Comparison of ENCODE assay signal across 1 cellular context in the genomic region with DNA sequence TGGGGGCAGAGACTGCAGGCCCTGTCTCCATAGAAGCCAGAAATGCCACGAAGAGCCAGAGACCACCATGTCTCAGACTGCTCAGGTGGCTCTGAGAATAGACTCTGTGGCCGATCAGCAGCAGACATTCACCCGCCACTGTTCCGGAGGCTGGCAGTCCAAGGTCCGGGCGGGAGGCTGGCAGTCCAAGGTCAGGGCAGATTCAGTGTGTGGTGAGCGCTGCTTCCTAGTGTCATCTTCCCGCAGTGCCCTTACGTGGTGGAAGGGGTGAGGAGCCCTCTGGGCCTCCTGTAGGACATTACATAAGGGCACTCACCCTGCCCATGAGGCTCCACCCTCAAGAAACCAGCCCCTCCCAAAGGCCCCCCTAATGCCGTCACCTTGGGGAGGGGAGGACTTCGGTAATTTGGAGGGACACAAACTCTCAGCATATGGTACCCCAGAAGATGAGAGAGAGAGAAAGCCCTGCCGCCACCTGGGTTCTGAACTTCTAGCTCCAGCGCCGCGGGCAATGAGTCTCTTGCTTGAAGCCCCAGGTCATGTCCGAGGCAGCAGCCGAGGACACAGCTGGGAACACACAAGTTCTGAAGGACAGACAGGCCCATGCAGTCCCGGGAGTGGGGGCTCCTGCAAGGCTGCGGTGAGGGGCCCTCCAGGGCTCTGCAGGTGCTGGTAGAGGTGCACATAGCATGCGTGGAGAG.
TF ChIP-seq lines count a peak whose summit lies in the region.

No MANE protein-coding gene starts in this region.

TF ChIP-seq in HepG2, 621 proteins besides CTCF, POLR2A, EP300 and RAD21 (continued from another document and continues in another):
- TF ChIP-seq, protein P1, sequence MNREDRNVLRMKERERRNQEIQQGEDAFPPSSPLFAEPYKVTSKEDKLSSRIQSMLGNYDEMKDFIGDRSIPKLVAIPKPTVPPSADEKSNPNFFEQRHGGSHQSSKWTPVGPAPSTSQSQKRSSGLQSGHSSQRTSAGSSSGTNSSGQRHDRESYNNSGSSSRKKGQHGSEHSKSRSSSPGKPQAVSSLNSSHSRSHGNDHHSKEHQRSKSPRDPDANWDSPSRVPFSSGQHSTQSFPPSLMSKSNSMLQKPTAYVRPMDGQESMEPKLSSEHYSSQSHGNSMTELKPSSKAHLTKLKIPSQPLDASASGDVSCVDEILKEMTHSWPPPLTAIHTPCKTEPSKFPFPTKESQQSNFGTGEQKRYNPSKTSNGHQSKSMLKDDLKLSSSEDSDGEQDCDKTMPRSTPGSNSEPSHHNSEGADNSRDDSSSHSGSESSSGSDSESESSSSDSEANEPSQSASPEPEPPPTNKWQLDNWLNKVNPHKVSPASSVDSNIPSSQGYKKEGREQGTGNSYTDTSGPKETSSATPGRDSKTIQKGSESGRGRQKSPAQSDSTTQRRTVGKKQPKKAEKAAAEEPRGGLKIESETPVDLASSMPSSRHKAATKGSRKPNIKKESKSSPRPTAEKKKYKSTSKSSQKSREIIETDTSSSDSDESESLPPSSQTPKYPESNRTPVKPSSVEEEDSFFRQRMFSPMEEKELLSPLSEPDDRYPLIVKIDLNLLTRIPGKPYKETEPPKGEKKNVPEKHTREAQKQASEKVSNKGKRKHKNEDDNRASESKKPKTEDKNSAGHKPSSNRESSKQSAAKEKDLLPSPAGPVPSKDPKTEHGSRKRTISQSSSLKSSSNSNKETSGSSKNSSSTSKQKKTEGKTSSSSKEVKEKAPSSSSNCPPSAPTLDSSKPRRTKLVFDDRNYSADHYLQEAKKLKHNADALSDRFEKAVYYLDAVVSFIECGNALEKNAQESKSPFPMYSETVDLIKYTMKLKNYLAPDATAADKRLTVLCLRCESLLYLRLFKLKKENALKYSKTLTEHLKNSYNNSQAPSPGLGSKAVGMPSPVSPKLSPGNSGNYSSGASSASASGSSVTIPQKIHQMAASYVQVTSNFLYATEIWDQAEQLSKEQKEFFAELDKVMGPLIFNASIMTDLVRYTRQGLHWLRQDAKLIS (CRISPR knock-in tag; IDR thresholded peaks at IDR 0.05), result no peak
- TF ChIP-seq ZNF761 (CRISPR knock-in tag; conservative IDR thresholded peaks at IDR 0.05) (no peak), STAG1 (CRISPR knock-in tag; IDR thresholded peaks at IDR 0.05) (peak; percentile 68), ZNF205 (CRISPR knock-in tag; IDR thresholded peaks at IDR 0.05) (peak; percentile 68; the same call in 1 of the 2 replicates), SSRP1 (CRISPR knock-in tag; IDR thresholded peaks at IDR 0.05) (0 out of 2 replicates have a peak, but pooled peaks have one; percentile 62), ZNF674 (CRISPR knock-in tag; IDR thresholded peaks at IDR 0.05; ENCODE audit: low read depth) (no peak), MIXL1 (CRISPR knock-in tag; IDR thresholded peaks at IDR 0.05) (peak; percentile 72), ZNF670 (CRISPR knock-in tag; IDR thresholded peaks at IDR 0.05; ENCODE audit: borderline replicate concordance) (no peak; the same call in 1 of the 2 replicates), ZNF790 (CRISPR knock-in tag; IDR thresholded peaks at IDR 0.05; ENCODE audit: borderline replicate concordance) (no peak), ZNF720 (CRISPR knock-in tag; IDR thresholded peaks at IDR 0.05) (no peak), PCBP1 (IDR thresholded peaks at IDR 0.05; ENCODE audit: borderline replicate concordance, low read depth, low read length) (no peak), ZFP37 (CRISPR knock-in tag; IDR thresholded peaks at IDR 0.05; ENCODE audit: borderline replicate concordance) (no peak), NFE2 (CRISPR knock-in tag; IDR thresholded peaks at IDR 0.05) (no peak), KLF6 (CRISPR knock-in tag; IDR thresholded peaks at IDR 0.05) (no peak), XBP1 (CRISPR knock-in tag; IDR thresholded peaks at IDR 0.05) (no peak), NCOA2 (CRISPR knock-in tag; IDR thresholded peaks at IDR 0.05) (peak; percentile 61; the same call in 1 of the 2 replicates), ZBTB3 (CRISPR knock-in tag; IDR thresholded peaks at IDR 0.05; ENCODE audit: borderline replicate concordance, low read depth) (peak; percentile 85; the same call in 1 of the 2 replicates), ZNF234 (CRISPR knock-in tag; conservative IDR thresholded peaks at IDR 0.05) (no peak)
- TF ChIP-seq, protein P2, sequence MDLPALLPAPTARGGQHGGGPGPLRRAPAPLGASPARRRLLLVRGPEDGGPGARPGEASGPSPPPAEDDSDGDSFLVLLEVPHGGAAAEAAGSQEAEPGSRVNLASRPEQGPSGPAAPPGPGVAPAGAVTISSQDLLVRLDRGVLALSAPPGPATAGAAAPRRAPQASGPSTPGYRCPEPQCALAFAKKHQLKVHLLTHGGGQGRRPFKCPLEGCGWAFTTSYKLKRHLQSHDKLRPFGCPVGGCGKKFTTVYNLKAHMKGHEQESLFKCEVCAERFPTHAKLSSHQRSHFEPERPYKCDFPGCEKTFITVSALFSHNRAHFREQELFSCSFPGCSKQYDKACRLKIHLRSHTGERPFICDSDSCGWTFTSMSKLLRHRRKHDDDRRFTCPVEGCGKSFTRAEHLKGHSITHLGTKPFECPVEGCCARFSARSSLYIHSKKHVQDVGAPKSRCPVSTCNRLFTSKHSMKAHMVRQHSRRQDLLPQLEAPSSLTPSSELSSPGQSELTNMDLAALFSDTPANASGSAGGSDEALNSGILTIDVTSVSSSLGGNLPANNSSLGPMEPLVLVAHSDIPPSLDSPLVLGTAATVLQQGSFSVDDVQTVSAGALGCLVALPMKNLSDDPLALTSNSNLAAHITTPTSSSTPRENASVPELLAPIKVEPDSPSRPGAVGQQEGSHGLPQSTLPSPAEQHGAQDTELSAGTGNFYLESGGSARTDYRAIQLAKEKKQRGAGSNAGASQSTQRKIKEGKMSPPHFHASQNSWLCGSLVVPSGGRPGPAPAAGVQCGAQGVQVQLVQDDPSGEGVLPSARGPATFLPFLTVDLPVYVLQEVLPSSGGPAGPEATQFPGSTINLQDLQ (CRISPR knock-in tag; IDR thresholded peaks at IDR 0.05), result peak; percentile 33; the same call in 1 of the 2 replicates
- TF ChIP-seq, protein P3, sequence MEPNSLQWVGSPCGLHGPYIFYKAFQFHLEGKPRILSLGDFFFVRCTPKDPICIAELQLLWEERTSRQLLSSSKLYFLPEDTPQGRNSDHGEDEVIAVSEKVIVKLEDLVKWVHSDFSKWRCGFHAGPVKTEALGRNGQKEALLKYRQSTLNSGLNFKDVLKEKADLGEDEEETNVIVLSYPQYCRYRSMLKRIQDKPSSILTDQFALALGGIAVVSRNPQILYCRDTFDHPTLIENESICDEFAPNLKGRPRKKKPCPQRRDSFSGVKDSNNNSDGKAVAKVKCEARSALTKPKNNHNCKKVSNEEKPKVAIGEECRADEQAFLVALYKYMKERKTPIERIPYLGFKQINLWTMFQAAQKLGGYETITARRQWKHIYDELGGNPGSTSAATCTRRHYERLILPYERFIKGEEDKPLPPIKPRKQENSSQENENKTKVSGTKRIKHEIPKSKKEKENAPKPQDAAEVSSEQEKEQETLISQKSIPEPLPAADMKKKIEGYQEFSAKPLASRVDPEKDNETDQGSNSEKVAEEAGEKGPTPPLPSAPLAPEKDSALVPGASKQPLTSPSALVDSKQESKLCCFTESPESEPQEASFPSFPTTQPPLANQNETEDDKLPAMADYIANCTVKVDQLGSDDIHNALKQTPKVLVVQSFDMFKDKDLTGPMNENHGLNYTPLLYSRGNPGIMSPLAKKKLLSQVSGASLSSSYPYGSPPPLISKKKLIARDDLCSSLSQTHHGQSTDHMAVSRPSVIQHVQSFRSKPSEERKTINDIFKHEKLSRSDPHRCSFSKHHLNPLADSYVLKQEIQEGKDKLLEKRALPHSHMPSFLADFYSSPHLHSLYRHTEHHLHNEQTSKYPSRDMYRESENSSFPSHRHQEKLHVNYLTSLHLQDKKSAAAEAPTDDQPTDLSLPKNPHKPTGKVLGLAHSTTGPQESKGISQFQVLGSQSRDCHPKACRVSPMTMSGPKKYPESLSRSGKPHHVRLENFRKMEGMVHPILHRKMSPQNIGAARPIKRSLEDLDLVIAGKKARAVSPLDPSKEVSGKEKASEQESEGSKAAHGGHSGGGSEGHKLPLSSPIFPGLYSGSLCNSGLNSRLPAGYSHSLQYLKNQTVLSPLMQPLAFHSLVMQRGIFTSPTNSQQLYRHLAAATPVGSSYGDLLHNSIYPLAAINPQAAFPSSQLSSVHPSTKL (CRISPR knock-in tag; IDR thresholded peaks at IDR 0.05), result peak; percentile 94
- TF ChIP-seq, protein P4, sequence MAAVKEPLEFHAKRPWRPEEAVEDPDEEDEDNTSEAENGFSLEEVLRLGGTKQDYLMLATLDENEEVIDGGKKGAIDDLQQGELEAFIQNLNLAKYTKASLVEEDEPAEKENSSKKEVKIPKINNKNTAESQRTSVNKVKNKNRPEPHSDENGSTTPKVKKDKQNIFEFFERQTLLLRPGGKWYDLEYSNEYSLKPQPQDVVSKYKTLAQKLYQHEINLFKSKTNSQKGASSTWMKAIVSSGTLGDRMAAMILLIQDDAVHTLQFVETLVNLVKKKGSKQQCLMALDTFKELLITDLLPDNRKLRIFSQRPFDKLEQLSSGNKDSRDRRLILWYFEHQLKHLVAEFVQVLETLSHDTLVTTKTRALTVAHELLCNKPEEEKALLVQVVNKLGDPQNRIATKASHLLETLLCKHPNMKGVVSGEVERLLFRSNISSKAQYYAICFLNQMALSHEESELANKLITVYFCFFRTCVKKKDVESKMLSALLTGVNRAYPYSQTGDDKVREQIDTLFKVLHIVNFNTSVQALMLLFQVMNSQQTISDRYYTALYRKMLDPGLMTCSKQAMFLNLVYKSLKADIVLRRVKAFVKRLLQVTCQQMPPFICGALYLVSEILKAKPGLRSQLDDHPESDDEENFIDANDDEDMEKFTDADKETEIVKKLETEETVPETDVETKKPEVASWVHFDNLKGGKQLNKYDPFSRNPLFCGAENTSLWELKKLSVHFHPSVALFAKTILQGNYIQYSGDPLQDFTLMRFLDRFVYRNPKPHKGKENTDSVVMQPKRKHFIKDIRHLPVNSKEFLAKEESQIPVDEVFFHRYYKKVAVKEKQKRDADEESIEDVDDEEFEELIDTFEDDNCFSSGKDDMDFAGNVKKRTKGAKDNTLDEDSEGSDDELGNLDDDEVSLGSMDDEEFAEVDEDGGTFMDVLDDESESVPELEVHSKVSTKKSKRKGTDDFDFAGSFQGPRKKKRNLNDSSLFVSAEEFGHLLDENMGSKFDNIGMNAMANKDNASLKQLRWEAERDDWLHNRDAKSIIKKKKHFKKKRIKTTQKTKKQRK (IDR thresholded peaks at IDR 0.05; ENCODE audit: low read length), result no peak
- TF ChIP-seq, protein P5, sequence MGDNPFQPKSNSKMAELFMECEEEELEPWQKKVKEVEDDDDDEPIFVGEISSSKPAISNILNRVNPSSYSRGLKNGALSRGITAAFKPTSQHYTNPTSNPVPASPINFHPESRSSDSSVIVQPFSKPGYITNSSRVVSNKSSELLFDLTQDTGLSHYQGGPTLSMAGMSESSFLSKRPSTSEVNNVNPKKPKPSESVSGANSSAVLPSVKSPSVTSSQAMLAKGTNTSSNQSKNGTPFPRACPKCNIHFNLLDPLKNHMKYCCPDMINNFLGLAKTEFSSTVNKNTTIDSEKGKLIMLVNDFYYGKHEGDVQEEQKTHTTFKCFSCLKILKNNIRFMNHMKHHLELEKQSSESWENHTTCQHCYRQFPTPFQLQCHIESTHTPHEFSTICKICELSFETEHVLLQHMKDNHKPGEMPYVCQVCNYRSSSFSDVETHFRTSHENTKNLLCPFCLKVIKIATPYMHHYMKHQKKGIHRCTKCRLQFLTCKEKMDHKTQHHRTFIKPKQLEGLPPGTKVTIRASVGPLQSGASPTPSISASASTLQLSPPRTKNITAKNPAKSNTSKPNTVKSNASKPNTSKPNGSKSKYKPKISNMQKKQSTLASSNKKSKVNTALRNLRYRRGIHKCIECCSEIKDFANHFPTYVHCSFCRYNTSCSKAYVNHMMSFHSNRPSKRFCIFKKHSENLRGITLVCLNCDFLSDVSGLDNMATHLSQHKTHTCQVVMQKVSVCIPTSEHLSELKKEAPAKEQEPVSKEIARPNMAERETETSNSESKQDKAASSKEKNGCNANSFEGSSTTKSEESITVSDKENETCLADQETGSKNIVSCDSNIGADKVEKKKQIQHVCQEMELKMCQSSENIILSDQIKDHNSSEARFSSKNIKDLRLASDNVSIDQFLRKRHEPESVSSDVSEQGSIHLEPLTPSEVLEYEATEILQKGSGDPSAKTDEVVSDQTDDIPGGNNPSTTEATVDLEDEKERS (CRISPR knock-in tag; IDR thresholded peaks at IDR 0.05), result peak; percentile 60; the same call in 1 of the 2 replicates
- TF ChIP-seq, protein P6, sequence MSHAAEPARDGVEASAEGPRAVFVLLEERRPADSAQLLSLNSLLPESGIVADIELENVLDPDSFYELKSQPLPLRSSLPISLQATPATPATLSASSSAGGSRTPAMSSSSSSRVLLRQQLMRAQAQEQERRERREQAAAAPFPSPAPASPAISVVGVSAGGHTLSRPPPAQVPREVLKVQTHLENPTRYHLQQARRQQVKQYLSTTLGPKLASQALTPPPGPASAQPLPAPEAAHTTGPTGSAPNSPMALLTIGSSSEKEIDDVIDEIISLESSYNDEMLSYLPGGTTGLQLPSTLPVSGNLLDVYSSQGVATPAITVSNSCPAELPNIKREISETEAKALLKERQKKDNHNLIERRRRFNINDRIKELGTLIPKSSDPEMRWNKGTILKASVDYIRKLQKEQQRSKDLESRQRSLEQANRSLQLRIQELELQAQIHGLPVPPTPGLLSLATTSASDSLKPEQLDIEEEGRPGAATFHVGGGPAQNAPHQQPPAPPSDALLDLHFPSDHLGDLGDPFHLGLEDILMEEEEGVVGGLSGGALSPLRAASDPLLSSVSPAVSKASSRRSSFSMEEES (CRISPR knock-in tag; IDR thresholded peaks at IDR 0.05), result 0 out of 2 replicates have a peak, but pooled peaks have one; percentile 19
- TF ChIP-seq, protein P7, sequence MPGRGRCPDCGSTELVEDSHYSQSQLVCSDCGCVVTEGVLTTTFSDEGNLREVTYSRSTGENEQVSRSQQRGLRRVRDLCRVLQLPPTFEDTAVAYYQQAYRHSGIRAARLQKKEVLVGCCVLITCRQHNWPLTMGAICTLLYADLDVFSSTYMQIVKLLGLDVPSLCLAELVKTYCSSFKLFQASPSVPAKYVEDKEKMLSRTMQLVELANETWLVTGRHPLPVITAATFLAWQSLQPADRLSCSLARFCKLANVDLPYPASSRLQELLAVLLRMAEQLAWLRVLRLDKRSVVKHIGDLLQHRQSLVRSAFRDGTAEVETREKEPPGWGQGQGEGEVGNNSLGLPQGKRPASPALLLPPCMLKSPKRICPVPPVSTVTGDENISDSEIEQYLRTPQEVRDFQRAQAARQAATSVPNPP (CRISPR knock-in tag; IDR thresholded peaks at IDR 0.05), result no peak
- TF ChIP-seq, protein P8, sequence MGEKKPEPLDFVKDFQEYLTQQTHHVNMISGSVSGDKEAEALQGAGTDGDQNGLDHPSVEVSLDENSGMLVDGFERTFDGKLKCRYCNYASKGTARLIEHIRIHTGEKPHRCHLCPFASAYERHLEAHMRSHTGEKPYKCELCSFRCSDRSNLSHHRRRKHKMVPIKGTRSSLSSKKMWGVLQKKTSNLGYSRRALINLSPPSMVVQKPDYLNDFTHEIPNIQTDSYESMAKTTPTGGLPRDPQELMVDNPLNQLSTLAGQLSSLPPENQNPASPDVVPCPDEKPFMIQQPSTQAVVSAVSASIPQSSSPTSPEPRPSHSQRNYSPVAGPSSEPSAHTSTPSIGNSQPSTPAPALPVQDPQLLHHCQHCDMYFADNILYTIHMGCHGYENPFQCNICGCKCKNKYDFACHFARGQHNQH (CRISPR knock-in tag; IDR thresholded peaks at IDR 0.05), result 0 out of 2 replicates have a peak, but pooled peaks have one; percentile 36
